ENCODE assay signal across 30 cellular contexts in the genomic region with DNA sequence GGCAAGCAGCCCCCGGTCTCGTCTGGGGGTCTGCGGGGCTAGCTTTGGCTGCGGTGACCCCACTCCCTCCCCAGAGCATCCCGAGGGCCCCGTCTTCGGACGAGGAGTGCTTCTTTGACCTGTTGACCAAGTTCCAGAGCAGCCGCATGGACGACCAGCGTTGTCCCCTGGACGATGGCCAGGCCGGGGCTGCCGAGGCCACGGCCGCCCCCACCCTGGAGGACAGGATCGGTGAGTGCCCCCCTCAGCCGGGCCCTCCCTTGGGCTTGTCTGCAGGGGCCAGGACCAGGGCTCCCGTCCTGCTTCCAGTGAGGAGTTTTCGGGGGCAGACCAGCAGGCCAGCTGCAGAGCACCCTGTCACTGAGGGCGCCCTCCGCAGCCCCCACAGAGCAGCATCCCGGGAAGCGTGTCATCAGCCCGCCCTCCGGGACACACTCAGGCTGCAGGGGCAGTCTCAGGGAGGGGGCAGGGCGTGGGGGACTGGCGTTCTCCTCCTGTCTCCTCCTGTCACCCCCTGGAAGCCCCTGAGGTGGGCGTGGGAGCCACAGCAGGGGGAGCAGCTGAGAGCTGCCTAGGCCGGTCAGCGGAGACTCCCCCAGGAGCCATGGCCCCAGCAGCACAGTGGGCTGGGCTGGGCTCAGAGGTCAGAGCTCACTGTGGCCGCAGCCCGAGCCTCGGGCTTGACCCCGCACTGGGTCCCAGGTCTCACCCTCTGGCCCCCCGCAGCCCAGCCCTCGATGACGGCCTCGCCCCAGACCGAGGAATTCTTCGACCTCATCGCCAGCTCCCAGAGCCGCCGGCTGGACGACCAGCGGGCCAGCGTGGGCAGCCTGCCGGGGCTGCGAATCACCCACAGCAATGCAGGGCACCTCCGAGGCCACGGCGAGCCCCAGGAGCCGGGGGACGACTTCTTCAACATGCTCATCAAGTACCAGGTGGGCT. TPM values are rescaled to one million over a fixed set of nuclear protein-coding genes. Genes with fewer than 3 reads are reported as not detected.
DNase-seq lines count a peak whose midpoint lies in the region; ATAC-seq, FAIRE-seq and TF ChIP-seq lines count a peak whose summit lies in the region.
"Had no signal": no experiment of that assay in that cellular context is flagged by ENCODE, and none has a peak within 500 bp of the region (broad histone marks: within the 10 kb centered on the region; RNA-seq: fewer than 3 reads in every experiment).

No MANE protein-coding gene starts in this region.

- in situ Hi-C loops in K562 (cut with MboI): no loop called here

- CTCF ChIA-PET in K562 (lab: Yijun Ruan, JAX; ENCODE audit: low intra/inter-chr PET ratio): no interaction called here

- no peak for TF ChIP-seq POLR2A in heart left ventricle (IDR thresholded peaks at IDR 0.05)
- no peak for TF ChIP-seq POLR2A in K562 (conservative IDR thresholded peaks at IDR 0.05)

- ATAC-seq in heart left ventricle: no peak
- no peak for ATAC-seq in Right ventricle myocardium superior (ENCODE audit: poor library complexity)
- peak; percentile 7; the same call in 1 of the 3 replicates for ATAC-seq in K562
- ATAC-seq in GM21619 (IDR thresholded peaks at IDR 0.05; ENCODE audit: unreplicated experiment): no peak
- ATAC-seq: pancreas had no signal

- H2BK15ac ChIP-seq in neuronal stem cell (ENCODE audit: low read length): no peak overlapping the region

- H3K4me3 ChIP-seq in heart left ventricle (peak overlapping the region in 9 of 12 donors; percentile 10 to 43 (median 29)), K562 (no peak overlapping the region), neuronal stem cell (ENCODE audit: low read length in 2 of 2) (no peak overlapping the region)
- H3K4me3 ChIP-seq: esophagus squamous epithelium, GM23248, pancreas, Peyer's patch, thoracic aorta, uterus had no signal

- no peak for TF ChIP-seq EP300 in K562 (IDR thresholded peaks at IDR 0.05; ENCODE audit: low read length)

- peak overlapping the region; percentile 85 for H3K23ac ChIP-seq in neuronal stem cell (ENCODE audit: low read depth, low read length, poor library complexity)

- H3K4me2 ChIP-seq in K562 (ENCODE audit: insufficient read depth, low read length) (no peak overlapping the region), neuronal stem cell (ENCODE audit: insufficient read depth, low read length, poor library complexity, severe bottlenecking) (no peak overlapping the region)

- H3K18ac ChIP-seq in neuronal stem cell (ENCODE audit: low read length): no peak overlapping the region

- no peak for TF ChIP-seq CTCF in heart left ventricle (IDR thresholded peaks at IDR 0.05)
- no peak for TF ChIP-seq CTCF in K562 (IDR thresholded peaks at IDR 0.05 in 2 of 3, conservative IDR thresholded peaks at IDR 0.05 in 1 of 3; ENCODE audit: insufficient read depth in 2 of 3, low read depth in 1 of 3, low read length in 3 of 3)

- H3K9ac ChIP-seq in K562 (ENCODE audit: insufficient read depth in 1 of 2, low read depth in 2 of 2, low read length in 2 of 2): peak overlapping the region in 1 of 2 experiments; percentile 79; a peak in 2 of 4 replicates
- peak overlapping the region; percentile 70 for H3K9ac ChIP-seq in neuronal stem cell (ENCODE audit: low read depth, low read length, poor library complexity)
- H3K9ac ChIP-seq: GM23248 had no signal

- 68 to 86% (median 70%) methylated on average over 19 to 54 of the region's 54 CpGs for WGBS in heart left ventricle, 4 donors
- WGBS in K562 (ENCODE audit: insufficient coverage, low coverage, missing lambda C conversion rate): 62% methylated on average over 39 of the region's 54 CpGs
- no CpG with 5 or more reads among the region's 54 CpGs for WGBS in neuronal stem cell (ENCODE audit: extremely low coverage in 2 of 2, insufficient read length in 2 of 2, insufficient replicate concordance in 1 of 2), 2 donors

- intact Hi-C loops in heart left ventricle (cut with DNase I) (no loop called here), Right ventricle myocardium superior (cut with DNase I) (no loop called here), K562 (cut with micrococcal nuclease) (no loop called here)

- H4K91ac ChIP-seq in neuronal stem cell (ENCODE audit: low read depth, low read length, poor library complexity): no peak overlapping the region

- no peak overlapping the region for H2BK12ac ChIP-seq in neuronal stem cell (ENCODE audit: low read length)

- H3K9me3 ChIP-seq in heart left ventricle: no peaks in the 10 kb centered on the region
- H3K9me3 ChIP-seq in K562 (replicated peaks; ENCODE audit: control insufficient read depth, insufficient read depth, low read depth, low read length): no peaks in the 10 kb centered on the region
- H3K9me3 ChIP-seq in neuronal stem cell (replicated peaks in 1 of 2; ENCODE audit: control insufficient read depth in 2 of 2, insufficient read depth in 1 of 2, low read depth in 1 of 2, low read length in 2 of 2): no peaks in the 10 kb centered on the region
- H3K9me3 ChIP-seq: esophagus squamous epithelium, pancreas, Peyer's patch, thoracic aorta, uterus had no signal

- peak overlapping the region; percentile 17 for H4K8ac ChIP-seq in neuronal stem cell (ENCODE audit: low read depth, low read length)

- FAIRE-seq in K562 (lab: Jason Lieb, UNC): no peak
- FAIRE-seq: frontal cortex, pancreas had no signal

- H3K27ac ChIP-seq in heart left ventricle: peak overlapping the region in 10 of 12 donors; percentile 32 to 75 (median 58)
- no peak overlapping the region for H3K27ac ChIP-seq in K562 (ENCODE audit: extremely low read depth, low read depth, low read length)
- H3K27ac ChIP-seq in neuronal stem cell (replicated peaks; ENCODE audit: low read length): no peak overlapping the region
- H3K27ac ChIP-seq: brain microvascular endothelial cell, esophagus squamous epithelium, pancreas, Peyer's patch, thoracic aorta had no signal

- H3K4me1 ChIP-seq in heart left ventricle (peaks cover 0 to 38% (median 14%) of the 10 kb centered on the region in 12 donors), K562 (replicated peaks in 1 of 2; ENCODE audit: control insufficient read depth in 2 of 2, insufficient read depth in 2 of 2, low read length in 2 of 2) (peaks cover 0 to 90% of the 10 kb centered on the region in 2 experiments; a peak in 4 of 5 replicates), neuronal stem cell (ENCODE audit: control insufficient read depth in 2 of 2, insufficient read depth in 1 of 2, low read depth in 1 of 2, low read length in 2 of 2) (no peaks in the 10 kb centered on the region)
- H3K4me1 ChIP-seq: pancreas, Peyer's patch had no signal

- H2AK5ac ChIP-seq in neuronal stem cell (ENCODE audit: low read depth, low read length): no peak overlapping the region

- no peaks in the 10 kb centered on the region for H3K27me3 ChIP-seq in heart left ventricle
- H3K27me3 ChIP-seq in K562 (ENCODE audit: control insufficient read depth in 2 of 2, insufficient read depth in 2 of 2, low read length in 2 of 2): no peaks in the 10 kb centered on the region
- no peaks in the 10 kb centered on the region for H3K27me3 ChIP-seq in neuronal stem cell (ENCODE audit: control insufficient read depth in 3 of 3, insufficient read depth in 3 of 3, low read depth in 1 of 3, low read length in 3 of 3)
- H3K27me3 ChIP-seq: brain microvascular endothelial cell, esophagus squamous epithelium, pancreas, Peyer's patch, uterus had no signal

- peaks cover 0 to 25% (median 11%) of the 10 kb centered on the region in 9 donors for H3K36me3 ChIP-seq in heart left ventricle
- H3K36me3 ChIP-seq in K562 (ENCODE audit: control insufficient read depth, insufficient read depth, low read length): no peaks in the 10 kb centered on the region
- peaks cover 6 to 31% of the 10 kb centered on the region in 2 donors for H3K36me3 ChIP-seq in neuronal stem cell (replicated peaks in 1 of 2; ENCODE audit: control insufficient read depth in 2 of 2, insufficient read depth in 2 of 2, low read length in 2 of 2)
- H3K36me3 ChIP-seq: pancreas, Peyer's patch, uterus had no signal

- H2BK120ac ChIP-seq in neuronal stem cell (ENCODE audit: low read depth, low read length): no peak overlapping the region

- no peaks in the 10 kb centered on the region for H3K9me1 ChIP-seq in K562 (ENCODE audit: control insufficient read depth, insufficient read depth, low read length)

- H4K20me1 ChIP-seq in K562 (replicated peaks; ENCODE audit: control insufficient read depth, insufficient read depth, low read length): no peaks in the 10 kb centered on the region; the same call in 1 of the 2 replicates

- no peak overlapping the region for H2AFZ ChIP-seq in K562 (ENCODE audit: low read depth, low read length)
- no peak overlapping the region for H2AFZ ChIP-seq in neuronal stem cell (ENCODE audit: low read length)
- H2AFZ ChIP-seq: GM23248 had no signal

- no peaks in the 10 kb centered on the region for H3K79me2 ChIP-seq in K562 (ENCODE audit: control insufficient read depth, insufficient read depth, low read length)

- no peak for DNase-seq in heart left ventricle
- no peak for DNase-seq in Right ventricle myocardium superior
- DNase-seq in K562 (ENCODE audit: extremely low read depth in 1 of 4, low spot score in 3 of 4): peak in 2 of 4 experiments; percentile 41 to 49
- no peak for DNase-seq in neuronal stem cell (ENCODE audit: low spot score)
- no peak for DNase-seq in foreskin melanocyte
- DNase-seq: 8988T; activated CD4-positive, alpha-beta memory T cell treated with anti-CD3 and anti-CD28 coated beads, Interleukin-2, amount 10 ng/mL, durations not matched to agents 7 days and 5 days; activated CD4-positive, alpha-beta T cell treated with anti-CD3 and anti-CD28 coated beads for 1 hour; activated CD8-positive, alpha-beta memory T cell treated with anti-CD3 and anti-CD28 coated beads, Interleukin-2, amount 50 U/mL, for 4 hours; activated naive CD4-positive, alpha-beta T cell treated with Interleukin-2 at 50 U/mL for 16 hours; AML-193; brain microvascular endothelial cell; CD4-positive, CD25-positive, alpha-beta regulatory T cell; DMS79 treated with DMSO at 0.1 percent for 48 hours; esophagus squamous epithelium; GDM1; GM23248; pancreas; Peyer's patch; SIG-M5; stimulated activated CD4-positive, alpha-beta T cell treated with anti-CD3 and anti-CD28 coated beads, Interleukin-2, amount 100 ng/mL, for 24 hours; uterus had no signal

- peaks cover 9% of the 10 kb centered on the region for H3K79me1 ChIP-seq in neuronal stem cell (ENCODE audit: low read depth, low read length)

- no peak overlapping the region for H2BK5ac ChIP-seq in neuronal stem cell (ENCODE audit: low read length)

- no TSS peak for BruUV-seq in K562 (replicated peaks; lab: Mats Ljungman, UMichigan)

- POLR2A ChIA-PET in K562 (lab: Yijun Ruan, JAX): interaction anchor here (0.6 kb wide), 1 partner anchor 36 kb away, joined by 3 read pairs; no protein-coding TSS in a partner anchor

- no peak overlapping the region for H3K4ac ChIP-seq in neuronal stem cell (ENCODE audit: low read length)

- H3K14ac ChIP-seq in neuronal stem cell (ENCODE audit: low read length): peak overlapping the region; percentile 56

- no peak for TF ChIP-seq RAD21 in K562 (CRISPR knock-in tag; conservative IDR thresholded peaks at IDR 0.05 in 1 of 2, IDR thresholded peaks at IDR 0.05 in 1 of 2)

RNA-seq across cellular contexts. Expression of gene DNLZ, which starts 7.7 kb away (rescaled TPM):
- 10 to 100 TPM; 21.3 to 67.8 (median 33.6) TPM for total RNA-seq in heart left ventricle
- 10 to 100 TPM; 22.6 to 36.8 TPM for polyA plus RNA-seq in heart left ventricle
- total RNA-seq in Right ventricle myocardium superior: 39.9 TPM
- total RNA-seq in K562 (2011; cell fraction: chromatin; rRNA removed; ENCODE audit: low replicate concordance): 3.5 and 12.0 TPM in 2 replicates
- total RNA-seq in K562 (2011; cell fraction: nucleolus; rRNA removed): 9.3 and 11.7 TPM in 2 replicates
- 3.4 and 4.8 TPM in 2 replicates for total RNA-seq in K562 (2011; cell fraction: nucleoplasm; rRNA removed)
- 44.6 and 56.7 TPM in 2 replicates for total RNA-seq in K562 (2014; rRNA removed)
- total RNA-seq in K562 (2014; rRNA removed; fragmentation: Illumina TruSeq; extraction: Trizol): 2.2 and 3.4 TPM in 2 replicates
- total RNA-seq in K562 (2015; rRNA removed; fragmentation: Illumina TruSeq; extraction: Trizol): 10.0 and 10.8 TPM in 2 replicates
- total RNA-seq in K562 (2021): 25.6 and 25.8 TPM in 2 replicates
- polyA plus RNA-seq in K562 (2011; rRNA removed): 3.1 and 3.2 TPM in 2 replicates
- 7.6 and 27.3 TPM in 2 replicates for polyA plus RNA-seq in K562 (2011; cell fraction: cytosol; rRNA removed)
- polyA plus RNA-seq in K562 (2011; cell fraction: nucleus; rRNA removed): 4.2 and 7.4 TPM in 2 replicates
- 8.5 and 15.9 TPM in 2 replicates for polyA plus RNA-seq in K562 (2012)
- 2.2 and 4.2 TPM in 2 replicates for polyA plus RNA-seq in K562 (2014; fragmentation: Illumina TruSeq; extraction: Trizol)
- under 1 TPM; 0.17 to 0.36 TPM for polyA plus RNA-seq in K562 (2014; fragmentation: Nextera tagmentation; extraction: Ambion mirVana)
- polyA plus RNA-seq in K562 (2014; rRNA removed): 22.1 and 29.8 TPM in 2 replicates
- polyA minus RNA-seq in K562 (2011; rRNA and poly(A)+ RNA removed): 0.28 TPM in 1 of 2 replicates, not detected in the other
- 2.6 and 3.4 TPM in 2 replicates for polyA minus RNA-seq in K562 (2011; cell fraction: cytosol; rRNA and poly(A)+ RNA removed)
- 2.9 and 3.6 TPM in 2 replicates for polyA minus RNA-seq in K562 (2011; cell fraction: nucleus; rRNA and poly(A)+ RNA removed)
- 6.7 TPM for polyA plus RNA-seq in neuronal stem cell (2013, experiment 1 of 2)
- 6.9 TPM for polyA plus RNA-seq in neuronal stem cell (2013, experiment 2 of 2)

RNA-seq across cellular contexts. Expression of gene CARD9, which starts 17.6 kb away (rescaled TPM):
- total RNA-seq in heart left ventricle: 1 to 10 TPM in 2 of 9 donors, under 1 TPM in 7; 0.30 to 7.1 (median 0.77) TPM
- polyA plus RNA-seq in heart left ventricle: under 1 TPM; 0.69 to 1.00 TPM
- total RNA-seq in Right ventricle myocardium superior: 0.78 TPM
- total RNA-seq in K562 (2011; cell fraction: chromatin; rRNA removed; ENCODE audit: low replicate concordance): 37.4 and 149 TPM in 2 replicates
- 92.6 and 92.9 TPM in 2 replicates for total RNA-seq in K562 (2011; cell fraction: nucleolus; rRNA removed)
- total RNA-seq in K562 (2011; cell fraction: nucleoplasm; rRNA removed): 39.7 and 46.5 TPM in 2 replicates
- total RNA-seq in K562 (2014; rRNA removed): 37.6 and 40.1 TPM in 2 replicates
- 3.5 and 3.6 TPM in 2 replicates for total RNA-seq in K562 (2014; rRNA removed; fragmentation: Illumina TruSeq; extraction: Trizol)
- total RNA-seq in K562 (2015; rRNA removed; fragmentation: Illumina TruSeq; extraction: Trizol): 14.6 and 15.8 TPM in 2 replicates
- total RNA-seq in K562 (2021): 35.6 and 42.7 TPM in 2 replicates
- polyA plus RNA-seq in K562 (2011; rRNA removed): 9.7 and 27.8 TPM in 2 replicates
- polyA plus RNA-seq in K562 (2011; cell fraction: cytosol; rRNA removed): 10.5 and 13.4 TPM in 2 replicates
- 231 and 234 TPM in 2 replicates for polyA plus RNA-seq in K562 (2011; cell fraction: nucleus; rRNA removed)
- 21.9 and 61.0 TPM in 2 replicates for polyA plus RNA-seq in K562 (2012)
- 4.7 and 13.2 TPM in 2 replicates for polyA plus RNA-seq in K562 (2014; fragmentation: Illumina TruSeq; extraction: Trizol)
- polyA plus RNA-seq in K562 (2014; fragmentation: Nextera tagmentation; extraction: Ambion mirVana): 1 to 10 TPM; 1.7 to 2.0 TPM
- polyA plus RNA-seq in K562 (2014; rRNA removed): 40.4 and 53.0 TPM in 2 replicates
- polyA minus RNA-seq in K562 (2011; rRNA and poly(A)+ RNA removed): 4.8 and 5.0 TPM in 2 replicates
- polyA minus RNA-seq in K562 (2011; cell fraction: cytosol; rRNA and poly(A)+ RNA removed): 7.2 and 12.8 TPM in 2 replicates
- polyA minus RNA-seq in K562 (2011; cell fraction: nucleus; rRNA and poly(A)+ RNA removed): 25.8 and 55.4 TPM in 2 replicates
- polyA plus RNA-seq in neuronal stem cell (2013, experiment 1 of 2): 0.14 TPM
- 0.17 TPM for polyA plus RNA-seq in neuronal stem cell (2013, experiment 2 of 2)

RNA-seq across cellular contexts. Expression of gene GPSM1, which starts 28.5 kb away (rescaled TPM):
- total RNA-seq in heart left ventricle: 10 to 100 TPM; 24.1 to 52.0 (median 31.7) TPM
- 10 to 100 TPM; 31.5 to 80.2 TPM for polyA plus RNA-seq in heart left ventricle
- total RNA-seq in Right ventricle myocardium superior: 50.3 TPM
- total RNA-seq in K562 (2011; cell fraction: chromatin; rRNA removed; ENCODE audit: low replicate concordance): 13.9 and 58.1 TPM in 2 replicates
- 30.3 and 36.2 TPM in 2 replicates for total RNA-seq in K562 (2011; cell fraction: nucleolus; rRNA removed)
- 16.3 and 19.9 TPM in 2 replicates for total RNA-seq in K562 (2011; cell fraction: nucleoplasm; rRNA removed)
- total RNA-seq in K562 (2014; rRNA removed): 12.7 and 16.0 TPM in 2 replicates
- 0.54 and 0.76 TPM in 2 replicates for total RNA-seq in K562 (2014; rRNA removed; fragmentation: Illumina TruSeq; extraction: Trizol)
- 3.1 and 4.1 TPM in 2 replicates for total RNA-seq in K562 (2015; rRNA removed; fragmentation: Illumina TruSeq; extraction: Trizol)
- total RNA-seq in K562 (2021): 12.4 and 14.2 TPM in 2 replicates
- polyA plus RNA-seq in K562 (2011; rRNA removed): 5.4 and 6.7 TPM in 2 replicates
- polyA plus RNA-seq in K562 (2011; cell fraction: cytosol; rRNA removed): 5.4 and 23.3 TPM in 2 replicates
- 21.3 and 47.7 TPM in 2 replicates for polyA plus RNA-seq in K562 (2011; cell fraction: nucleus; rRNA removed)
- polyA plus RNA-seq in K562 (2012): 5.3 and 13.8 TPM in 2 replicates
- 1.9 and 5.2 TPM in 2 replicates for polyA plus RNA-seq in K562 (2014; fragmentation: Illumina TruSeq; extraction: Trizol)
- under 1 TPM; 0.04 to 0.10 TPM for polyA plus RNA-seq in K562 (2014; fragmentation: Nextera tagmentation; extraction: Ambion mirVana)
- 9.2 and 10.1 TPM in 2 replicates for polyA plus RNA-seq in K562 (2014; rRNA removed)
- 1.4 and 3.0 TPM in 2 replicates for polyA minus RNA-seq in K562 (2011; rRNA and poly(A)+ RNA removed)
- polyA minus RNA-seq in K562 (2011; cell fraction: cytosol; rRNA and poly(A)+ RNA removed): 7.8 and 9.2 TPM in 2 replicates
- polyA minus RNA-seq in K562 (2011; cell fraction: nucleus; rRNA and poly(A)+ RNA removed): 12.7 and 13.3 TPM in 2 replicates
- polyA plus RNA-seq in neuronal stem cell (2013, experiment 1 of 2): 37.4 TPM
- polyA plus RNA-seq in neuronal stem cell (2013, experiment 2 of 2): 37.2 TPM
- polyA plus RNA-seq: IgD-negative memory B cell had no signal

RNA-seq across cellular contexts. Expression of gene SNAPC4, which starts 44.1 kb away (rescaled TPM):
- total RNA-seq in heart left ventricle (1 to 10 TPM; 3.1 to 7.8 (median 4.5) TPM), Right ventricle myocardium superior (3.3 TPM), K562 (2014; rRNA removed) (14.4 and 15.8 TPM in 2 replicates), K562 (2014; rRNA removed; fragmentation: Illumina TruSeq; extraction: Trizol) (7.1 and 8.8 TPM in 2 replicates), K562 (2015; rRNA removed; fragmentation: Illumina TruSeq; extraction: Trizol) (9.3 and 11.1 TPM in 2 replicates), K562 (2021) (17.1 and 18.7 TPM in 2 replicates)
- polyA plus RNA-seq in heart left ventricle (1 to 10 TPM; 4.0 to 4.3 TPM), K562 (2011; rRNA removed) (4.4 and 4.5 TPM in 2 replicates), K562 (2014; fragmentation: Illumina TruSeq; extraction: Trizol) (8.8 and 9.0 TPM in 2 replicates), K562 (2014; fragmentation: Nextera tagmentation; extraction: Ambion mirVana) (under 1 TPM; 0.21 to 0.46 TPM), K562 (2014; rRNA removed) (18.7 and 21.8 TPM in 2 replicates)
- total RNA-seq in K562 (2011; cell fraction: chromatin; rRNA removed; ENCODE audit: low replicate concordance): 42.9 and 79.4 TPM in 2 replicates
- total RNA-seq in K562 (2011; cell fraction: nucleolus; rRNA removed): 32.0 TPM in 2 replicates
- 23.1 and 26.3 TPM in 2 replicates for total RNA-seq in K562 (2011; cell fraction: nucleoplasm; rRNA removed)
- 3.2 and 7.4 TPM in 2 replicates for polyA plus RNA-seq in K562 (2011; cell fraction: cytosol; rRNA removed)
- 16.1 and 32.6 TPM in 2 replicates for polyA plus RNA-seq in K562 (2011; cell fraction: nucleus; rRNA removed)
- polyA plus RNA-seq in K562 (2012): 9.7 and 10.5 TPM in 2 replicates
- polyA minus RNA-seq in K562 (2011; rRNA and poly(A)+ RNA removed): 6.7 and 10.2 TPM in 2 replicates
- polyA minus RNA-seq in K562 (2011; cell fraction: cytosol; rRNA and poly(A)+ RNA removed): 6.1 and 7.4 TPM in 2 replicates
- 8.3 and 11.7 TPM in 2 replicates for polyA minus RNA-seq in K562 (2011; cell fraction: nucleus; rRNA and poly(A)+ RNA removed)
- polyA plus RNA-seq in neuronal stem cell (2013, experiment 1 of 2): 7.2 TPM
- polyA plus RNA-seq in neuronal stem cell (2013, experiment 2 of 2): 7.1 TPM

RNA-seq across cellular contexts. Expression of gene CCDC187, which starts 52.0 kb away (rescaled TPM):
- total RNA-seq in heart left ventricle (under 1 TPM in 1 of 9 donors, not detected in 8; 0.04 TPM), Right ventricle myocardium superior (not detected), K562 (2014; rRNA removed) (not detected in 2 replicates), K562 (2014; rRNA removed; fragmentation: Illumina TruSeq; extraction: Trizol) (not detected in 2 replicates), K562 (2015; rRNA removed; fragmentation: Illumina TruSeq; extraction: Trizol) (not detected in 2 replicates), K562 (2021) (0.02 TPM in 1 of 2 replicates, not detected in the other)
- polyA plus RNA-seq in heart left ventricle (not detected), K562 (2011; rRNA removed) (not detected in 2 replicates), K562 (2014; fragmentation: Illumina TruSeq; extraction: Trizol) (not detected in 2 replicates), K562 (2014; fragmentation: Nextera tagmentation; extraction: Ambion mirVana) (not detected), K562 (2014; rRNA removed) (not detected in 2 replicates)
- 0.53 TPM in 1 of 2 replicates, not detected in the other for total RNA-seq in K562 (2011; cell fraction: chromatin; rRNA removed; ENCODE audit: low replicate concordance)
- 0.13 and 0.33 TPM in 2 replicates for total RNA-seq in K562 (2011; cell fraction: nucleolus; rRNA removed)
- 0.15 and 0.46 TPM in 2 replicates for total RNA-seq in K562 (2011; cell fraction: nucleoplasm; rRNA removed)
- polyA plus RNA-seq in K562 (2011; cell fraction: cytosol; rRNA removed): 0.07 TPM in 1 of 2 replicates, not detected in the other
- polyA plus RNA-seq in K562 (2011; cell fraction: nucleus; rRNA removed): 0.01 and 0.40 TPM in 2 replicates
- polyA plus RNA-seq in K562 (2012): 0.04 TPM in 1 of 2 replicates, not detected in the other
- not detected in 2 replicates for polyA minus RNA-seq in K562 (2011; rRNA and poly(A)+ RNA removed)
- polyA minus RNA-seq in K562 (2011; cell fraction: cytosol; rRNA and poly(A)+ RNA removed): not detected in 2 replicates
- polyA minus RNA-seq in K562 (2011; cell fraction: nucleus; rRNA and poly(A)+ RNA removed): 0.11 and 0.27 TPM in 2 replicates
- polyA plus RNA-seq in neuronal stem cell (2013, experiment 1 of 2): 0.08 TPM
- 0.08 TPM for polyA plus RNA-seq in neuronal stem cell (2013, experiment 2 of 2)
- total RNA-seq: activated CD4-positive, alpha-beta memory T cell treated with anti-CD3 and anti-CD28 coated beads, Interleukin-2, amount 10 ng/mL, durations not matched to agents 7 days and 5 days; activated T-helper 1 cell treated with anti-CD3 and anti-CD28 coated beads, Interleukin-12 subunit alpha, Interleukin-12 subunit beta, Interleukin-2, Interleukin-4 antibody, amounts not matched to agents 30 ng/mL and 10 ng/mL and 1 ng/mL, durations not matched to agents 14 hours and 24 hours and 36 hours; CD4-positive, CD25-positive, alpha-beta regulatory T cell; dermis microvascular lymphatic vessel endothelial cell; esophagus squamous epithelium; GM23248; lung microvascular endothelial cell; renal cortical epithelial cell; thoracic aorta had no signal
- polyA plus RNA-seq: CD4-positive, CD25-positive, alpha-beta regulatory T cell; GM23248 had no signal

Comparison
In these comparisons a context has a peak if more than half of its experiments do, and no peak if none do; other contexts are left out.
1. H3K27ac ChIP-seq: peak in heart left ventricle (10 of 12); none in K562 (single experiment) and neuronal stem cell (single experiment).
2. H3K4me3 ChIP-seq: peak in heart left ventricle (9 of 12); none in K562 (single experiment) and neuronal stem cell (0 of 2).